ENCODE assay signal across 18 cellular contexts in the genomic region with DNA sequence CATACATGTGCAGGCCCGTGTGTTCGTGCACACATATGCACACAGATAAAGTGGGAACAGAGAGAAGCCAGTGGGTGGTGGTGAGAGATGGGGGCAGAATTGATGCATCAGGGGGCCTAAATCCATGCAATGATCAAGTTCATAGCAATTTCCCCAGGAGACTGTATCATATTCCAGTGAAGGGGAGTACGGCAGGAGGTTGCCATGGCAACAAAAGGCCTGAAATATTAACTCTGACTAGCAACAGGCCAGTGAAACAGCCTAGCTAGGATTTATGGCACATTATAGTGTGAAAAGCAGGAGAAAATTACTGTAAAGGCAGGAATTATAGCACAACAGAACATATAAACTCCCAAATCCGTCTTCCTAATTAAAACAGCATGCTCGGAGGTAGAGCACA.
DNase-seq lines count a peak whose midpoint lies in the region; ATAC-seq and TF ChIP-seq lines count a peak whose summit lies in the region.
"Had no signal": no experiment of that assay in that cellular context is flagged by ENCODE, and none has a peak within 500 bp of the region (broad histone marks: within the 10 kb centered on the region; RNA-seq: fewer than 3 reads in every experiment).

No MANE protein-coding gene starts in this region.

- H3K4me3 ChIP-seq in brain microvascular endothelial cell (ENCODE audit: low read depth, low read length) (no peak overlapping the region), neural progenitor cell (no peak overlapping the region)
- H3K4me3 ChIP-seq: adrenal gland, Peyer's patch, stomach had no signal

- no peak overlapping the region for H3K4me2 ChIP-seq in neural progenitor cell

- DNase-seq in HCEC 1CT (peak; percentile 32), NCI-H2171 (lab: John Stamatoyannopoulos, UW) (peak; percentile 92), brain microvascular endothelial cell (peak; percentile 44), neural progenitor cell (ENCODE audit: low spot score) (no peak), GM19240 (ENCODE audit: insufficient read length, low spot score) (no peak), Right ventricle myocardium superior (no peak)
- DNase-seq in activated naive CD4-positive, alpha-beta T cell treated with anti-CD3 and anti-CD28 coated beads for 36 hours = no peak
- no peak for DNase-seq in T-helper 2 cell treated with Interferon-gamma antibody and Interleukin-4, amounts not matched to agents 5 μg/mL and 100 μg/mL, for 36 hours (ENCODE audit: low spot score)
- DNase-seq: activated CD8-positive, alpha-beta memory T cell treated with anti-CD3 and anti-CD28 coated beads, Interleukin-2, amount 10 ng/mL, durations not matched to agents 7 days and 5 days; activated effector memory CD4-positive, alpha-beta T cell treated with anti-CD3 and anti-CD28 coated beads, Interleukin-2, amount 50 U/mL, for 16 hours; Caco-2; effector memory CD4-positive, alpha-beta T cell; GF-D8; NCI-H2029; Peyer's patch; stomach had no signal

- intact Hi-C loops in activated naive CD4-positive, alpha-beta T cell treated with anti-CD3 and anti-CD28 coated beads for 36 hours (cut with micrococcal nuclease) = no loop called here
- intact Hi-C loops in Right ventricle myocardium superior (cut with DNase I) = no loop called here

- H4K20me1 ChIP-seq in neural progenitor cell (ENCODE audit: low read depth) = no peaks in the 10 kb centered on the region

- H3K27me3 Mint-ChIP-seq in neural progenitor cell (ENCODE audit: insufficient read depth, low read depth) = no peaks in the 10 kb centered on the region
- H3K27me3 Mint-ChIP-seq in activated naive CD4-positive, alpha-beta T cell treated with anti-CD3 and anti-CD28 coated beads for 36 hours (ENCODE audit: low read depth) = peaks cover 2% of the 10 kb centered on the region
- H3K27me3 Mint-ChIP-seq in T-helper 2 cell treated with Interferon-gamma antibody and Interleukin-4, amounts not matched to agents 5 μg/mL and 100 μg/mL, for 36 hours (ENCODE audit: low read depth) = no peaks in the 10 kb centered on the region
- H3K27me3 Mint-ChIP-seq: activated CD8-positive, alpha-beta memory T cell treated with anti-CD3 and anti-CD28 coated beads, Interleukin-2, amount 10 ng/mL, durations not matched to agents 7 days and 5 days had no signal

- peaks cover 38% of the 10 kb centered on the region for H3K4me1 ChIP-seq in neural progenitor cell
- H3K4me1 ChIP-seq: adrenal gland, Caco-2, Peyer's patch, stomach had no signal

- in situ Hi-C loops in brain microvascular endothelial cell (cut with HindIII; ENCODE audit: low pct_ligation_motif_present, low sequenced_read_pairs) = no loop called here

- peaks cover 31% of the 10 kb centered on the region for H3K4me1 Mint-ChIP-seq in neural progenitor cell
- H3K4me1 Mint-ChIP-seq in activated naive CD4-positive, alpha-beta T cell treated with anti-CD3 and anti-CD28 coated beads for 36 hours (ENCODE audit: low read depth) = no peaks in the 10 kb centered on the region
- H3K4me1 Mint-ChIP-seq in T-helper 2 cell treated with Interferon-gamma antibody and Interleukin-4, amounts not matched to agents 5 μg/mL and 100 μg/mL, for 36 hours (ENCODE audit: low read depth) = no peaks in the 10 kb centered on the region
- H3K4me1 Mint-ChIP-seq: activated CD8-positive, alpha-beta memory T cell treated with anti-CD3 and anti-CD28 coated beads, Interleukin-2, amount 10 ng/mL, durations not matched to agents 7 days and 5 days had no signal

- no peaks in the 10 kb centered on the region for H3K79me2 ChIP-seq in neural progenitor cell (ENCODE audit: low read depth)

- H3K27me3 ChIP-seq in brain microvascular endothelial cell (replicated peaks) (no peaks in the 10 kb centered on the region), neural progenitor cell (no peaks in the 10 kb centered on the region)
- H3K27me3 ChIP-seq: adrenal gland, Peyer's patch, stomach had no signal

- H3K36me3 ChIP-seq in brain microvascular endothelial cell (replicated peaks) (no peaks in the 10 kb centered on the region), neural progenitor cell (no peaks in the 10 kb centered on the region)
- H3K36me3 ChIP-seq: adrenal gland, Peyer's patch, stomach had no signal

- CTCF ChIA-PET in activated naive CD4-positive, alpha-beta T cell treated with anti-CD3 and anti-CD28 coated beads for 36 hours (lab: Charles Lee) = no interaction called here

- TF ChIP-seq CTCF in brain microvascular endothelial cell (IDR thresholded peaks at IDR 0.05; ENCODE audit: low read depth, low read length, missing control alignments) (no peak), neural progenitor cell (IDR thresholded peaks at IDR 0.05) (no peak)

- peaks cover 15% of the 10 kb centered on the region for H3F3A ChIP-seq in neural progenitor cell (ENCODE audit: low read depth)

- H3K9ac ChIP-seq in neural progenitor cell = no peak overlapping the region
- H3K9ac ChIP-seq: parathyroid adenoma had no signal

- no peaks in the 10 kb centered on the region for H3K36me3 Mint-ChIP-seq in neural progenitor cell
- H3K36me3 Mint-ChIP-seq in activated naive CD4-positive, alpha-beta T cell treated with anti-CD3 and anti-CD28 coated beads for 36 hours (ENCODE audit: low read depth) = no peaks in the 10 kb centered on the region
- H3K36me3 Mint-ChIP-seq in T-helper 2 cell treated with Interferon-gamma antibody and Interleukin-4, amounts not matched to agents 5 μg/mL and 100 μg/mL, for 36 hours (ENCODE audit: low read depth) = no peaks in the 10 kb centered on the region
- H3K36me3 Mint-ChIP-seq: activated CD8-positive, alpha-beta memory T cell treated with anti-CD3 and anti-CD28 coated beads, Interleukin-2, amount 10 ng/mL, durations not matched to agents 7 days and 5 days had no signal

- H3K27ac Mint-ChIP-seq in neural progenitor cell = peak overlapping the region; percentile 67
- H3K27ac Mint-ChIP-seq in activated naive CD4-positive, alpha-beta T cell treated with anti-CD3 and anti-CD28 coated beads for 36 hours = no peak overlapping the region
- H3K27ac Mint-ChIP-seq in T-helper 2 cell treated with Interferon-gamma antibody and Interleukin-4, amounts not matched to agents 5 μg/mL and 100 μg/mL, for 36 hours = no peak overlapping the region
- H3K27ac Mint-ChIP-seq: activated CD8-positive, alpha-beta memory T cell treated with anti-CD3 and anti-CD28 coated beads, Interleukin-2, amount 10 ng/mL, durations not matched to agents 7 days and 5 days had no signal

- H3K9me3 Mint-ChIP-seq in neural progenitor cell = peaks cover 7% of the 10 kb centered on the region
- peaks cover 3% of the 10 kb centered on the region for H3K9me3 Mint-ChIP-seq in activated naive CD4-positive, alpha-beta T cell treated with anti-CD3 and anti-CD28 coated beads for 36 hours
- H3K9me3 Mint-ChIP-seq in T-helper 2 cell treated with Interferon-gamma antibody and Interleukin-4, amounts not matched to agents 5 μg/mL and 100 μg/mL, for 36 hours = no peaks in the 10 kb centered on the region

- no peak overlapping the region for H2AFZ ChIP-seq in neural progenitor cell (replicated peaks)
- H2AFZ ChIP-seq: parathyroid adenoma had no signal

- no peak overlapping the region for H3K4me3 Mint-ChIP-seq in neural progenitor cell
- H3K4me3 Mint-ChIP-seq in activated naive CD4-positive, alpha-beta T cell treated with anti-CD3 and anti-CD28 coated beads for 36 hours = no peak overlapping the region
- H3K4me3 Mint-ChIP-seq in T-helper 2 cell treated with Interferon-gamma antibody and Interleukin-4, amounts not matched to agents 5 μg/mL and 100 μg/mL, for 36 hours = no peak overlapping the region
- H3K4me3 Mint-ChIP-seq: activated CD8-positive, alpha-beta memory T cell treated with anti-CD3 and anti-CD28 coated beads, Interleukin-2, amount 10 ng/mL, durations not matched to agents 7 days and 5 days had no signal

- no peak for ATAC-seq in Right ventricle myocardium superior (ENCODE audit: poor library complexity)
- ATAC-seq: activated CD8-positive, alpha-beta memory T cell treated with anti-CD3 and anti-CD28 coated beads, Interleukin-2, amount 10 ng/mL, durations not matched to agents 7 days and 5 days had no signal

- no peaks in the 10 kb centered on the region for H3K9me3 ChIP-seq in neural progenitor cell (ENCODE audit: low read depth)
- H3K9me3 ChIP-seq: adrenal gland, Caco-2, Peyer's patch, stomach had no signal

- H3K27ac ChIP-seq in brain microvascular endothelial cell (no peak overlapping the region), neural progenitor cell (no peak overlapping the region)
- H3K27ac ChIP-seq: adrenal gland, parathyroid adenoma, Peyer's patch, stomach had no signal

Comparison
In these comparisons a context has a peak if more than half of its experiments do, and no peak if none do; other contexts are left out.
1. DNase-seq: peak in HCEC 1CT (single experiment), NCI-H2171 (single experiment) and brain microvascular endothelial cell (single experiment); none in neural progenitor cell (single experiment), activated naive CD4-positive, alpha-beta T cell treated with anti-CD3 and anti-CD28 coated beads for 36 hours (single experiment), GM19240 (single experiment), Right ventricle myocardium superior (single experiment) and T-helper 2 cell treated with Interferon-gamma antibody and Interleukin-4, amounts not matched to agents 5 μg/mL and 100 μg/mL, for 36 hours (single experiment).